15 cellular contexts compared by ENCODE assay signal in genomic region chr16:2836646-2837508, GRCh38. TPM values are rescaled to one million over a fixed set of nuclear protein-coding genes. Genes with fewer than 3 reads are reported as not detected.
A peak's percentile ranks its signal among the peaks of the same experiment; 100 is the strongest.
DNase-seq lines count a peak whose midpoint lies in the region; ATAC-seq and TF ChIP-seq lines count a peak whose summit lies in the region.
"Had no signal": no experiment of that assay in that cellular context is flagged by ENCODE, and none has a peak within 500 bp of the region (broad histone marks: within the 10 kb centered on the region; RNA-seq: fewer than 3 reads in every experiment).

No MANE protein-coding gene starts in this region.

- H3K79me2 ChIP-seq in hepatocyte = no peaks in the 10 kb centered on the region

- H3K36me3 ChIP-seq in hepatocyte (replicated peaks; ENCODE audit: insufficient read depth, low read depth) (no peaks in the 10 kb centered on the region), upper lobe of right lung (no peaks in the 10 kb centered on the region)
- H3K36me3 ChIP-seq: neutrophil had no signal

- no peak for TF ChIP-seq CTCF in RWPE1 (conservative IDR thresholded peaks at IDR 0.05; ENCODE audit: low read depth)
- TF ChIP-seq CTCF in hepatocyte (IDR thresholded peaks at IDR 0.05; ENCODE audit: poor library complexity) = no peak
- TF ChIP-seq CTCF in upper lobe of right lung (IDR thresholded peaks at IDR 0.05) = no peak

- ATAC-seq in upper lobe of right lung (no peak), GM19452 (IDR thresholded peaks at IDR 0.05; ENCODE audit: unreplicated experiment) (no peak)

- H3K4me1 ChIP-seq in hepatocyte (ENCODE audit: insufficient read depth) = peaks cover 5% of the 10 kb centered on the region
- no peaks in the 10 kb centered on the region for H3K4me1 ChIP-seq in upper lobe of right lung

- CTCF ChIA-PET in RWPE1 (lab: Yijun Ruan, JAX) = no interaction called here

- no peaks in the 10 kb centered on the region for H3K9me3 ChIP-seq in hepatocyte (ENCODE audit: low read depth)
- no peaks in the 10 kb centered on the region for H3K9me3 ChIP-seq in upper lobe of right lung
- H3K9me3 ChIP-seq: neutrophil had no signal

- no peak for DNase-seq in RWPE1 (ENCODE audit: low spot score)
- no peak for DNase-seq in hepatocyte (ENCODE audit: low spot score)
- DNase-seq in upper lobe of right lung = peak; percentile 41
- no peak for DNase-seq in stimulated activated CD4-positive, alpha-beta T cell treated with anti-CD3 and anti-CD28 coated beads, Interleukin-12 subunit alpha, Interleukin-12 subunit beta, amount 100 ng/mL, for 4 hours
- DNase-seq: activated CD4-positive, CD25-positive, alpha-beta regulatory T cell treated with anti-CD3 and anti-CD28 coated beads, Interleukin-2, amount 50 U/mL, for 72 hours; NCI-H1694; NCI-H524 treated with DMSO at 0.1 percent for 48 hours had no signal

- H2AFZ ChIP-seq in hepatocyte = no peak overlapping the region

- H3K4me3 ChIP-seq in hepatocyte = no peak overlapping the region
- H3K4me3 ChIP-seq in upper lobe of right lung = no peak overlapping the region
- H3K4me3 ChIP-seq: skin epidermis had no signal

- H3K27me3 ChIP-seq in hepatocyte (no peaks in the 10 kb centered on the region), upper lobe of right lung (peaks cover 3% of the 10 kb centered on the region)

- H3K27ac ChIP-seq in RWPE1 (peak overlapping the region; percentile 99), hepatocyte (peak overlapping the region; percentile 76), upper lobe of right lung (no peak overlapping the region)
- H3K27ac ChIP-seq: neutrophil had no signal

- intact Hi-C loops in upper lobe of right lung (cut with DNase I) = no loop called here

- no peaks in the 10 kb centered on the region for H4K20me1 ChIP-seq in hepatocyte (ENCODE audit: insufficient read depth, poor library complexity, severe bottlenecking)

- whole genome bisulfite sequencing in hepatocyte (ENCODE audit: low lambda C conversion rate, missing lambda C conversion rate) = 79% methylated on average over 13 of the region's 13 CpGs

- H3K9me2 ChIP-seq in hepatocyte (replicated peaks; ENCODE audit: insufficient read depth) = no peaks in the 10 kb centered on the region

- POLR2A ChIA-PET in RWPE1 (lab: Yijun Ruan, JAX; ENCODE audit: low non-redundant PET) = interaction anchor here (1.1 kb wide), 1 partner anchor 32 kb away, joined by 3 read pairs; no protein-coding TSS in a partner anchor

- no peak overlapping the region for H3K4me2 ChIP-seq in hepatocyte

RNA-seq across cellular contexts. Expression of gene ZG16B, which starts 6.8 kb away (rescaled TPM):
- 4.3 and 5.4 TPM in 2 replicates for total RNA-seq in hepatocyte
- 4.9 and 7.9 TPM in 2 replicates for polyA plus RNA-seq in hepatocyte
- total RNA-seq in upper lobe of right lung = not detected
- total RNA-seq: G401 had no signal

RNA-seq across cellular contexts. Expression of gene PRSS21, which starts 19.8 kb away (rescaled TPM):
- total RNA-seq in hepatocyte = not detected in 2 replicates
- polyA plus RNA-seq in hepatocyte = not detected in 2 replicates
- 17.1 TPM for total RNA-seq in upper lobe of right lung
- total RNA-seq: G401 had no signal

RNA-seq across cellular contexts. Expression of gene PRSS22, which starts 21.1 kb away (rescaled TPM):
- 50.0 and 60.2 TPM in 2 replicates for total RNA-seq in hepatocyte
- 66.3 and 100 TPM in 2 replicates for polyA plus RNA-seq in hepatocyte
- 15.2 TPM for total RNA-seq in upper lobe of right lung
- total RNA-seq: G401; T-helper 1 cell treated with Interleukin-12 subunit alpha and Interleukin-12 subunit beta and Interleukin-4 antibody, amounts not matched to agents 30 ng/mL and 1 ng/mL, for 36 hours had no signal
- polyA plus RNA-seq: CD14-positive monocyte had no signal

RNA-seq across cellular contexts. Expression of gene PRSS41, which starts 38.6 kb away (rescaled TPM):
- not detected in 2 replicates for total RNA-seq in hepatocyte
- polyA plus RNA-seq in hepatocyte = not detected in 2 replicates
- total RNA-seq in upper lobe of right lung = not detected
- total RNA-seq: epithelial cell of proximal tubule; G401; lower leg skin; T-helper 1 cell treated with Interleukin-12 subunit alpha and Interleukin-12 subunit beta and Interleukin-4 antibody, amounts not matched to agents 30 ng/mL and 1 ng/mL, for 36 hours had no signal
- polyA plus RNA-seq: CD14-positive monocyte had no signal

RNA-seq across cellular contexts. Expression of gene FLYWCH2, which starts 46.1 kb away (rescaled TPM):
- total RNA-seq in hepatocyte = 31.6 and 45.1 TPM in 2 replicates
- polyA plus RNA-seq in hepatocyte = 33.1 and 40.0 TPM in 2 replicates
- 29.0 TPM for total RNA-seq in upper lobe of right lung

Comparison
In these comparisons a context has a peak if more than half of its experiments do, and no peak if none do; other contexts are left out.
1. RNA of gene PRSS21, which starts 19.8 kb away (total RNA-seq): 17.1 TPM in upper lobe of right lung (single experiment); not detected in hepatocyte; every median in the first group is over 10 times any median in the second.